ENCODE assay signal across 21 cellular contexts in genomic region chr3:172231318-172231901, GRCh38.
A peak's percentile ranks its signal among the peaks of the same experiment; 100 is the strongest.
DNase-seq lines count a peak whose midpoint lies in the region; ATAC-seq, FAIRE-seq and TF ChIP-seq lines count a peak whose summit lies in the region.
"Had no signal": no experiment of that assay in that cellular context is flagged by ENCODE, and none has a peak within 500 bp of the region (broad histone marks: within the 10 kb centered on the region; RNA-seq: fewer than 3 reads in every experiment).

No MANE protein-coding gene starts in this region.

- peaks cover 81% of the 10 kb centered on the region for H3K79me2 ChIP-seq in astrocyte (ENCODE audit: insufficient read depth, low read length)

- H3K9ac ChIP-seq in astrocyte (ENCODE audit: low read length): no peak overlapping the region
- H3K9ac ChIP-seq: BLaER1 treated with 17β-estradiol and CSF1 and Interleukin-3, amounts not matched to agents 10 nM and 100 nM had no signal

- H3K4me2 ChIP-seq in astrocyte (ENCODE audit: low read length): no peak overlapping the region
- H3K4me2 ChIP-seq: BLaER1 treated with 17β-estradiol and CSF1 and Interleukin-3, amounts not matched to agents 10 nM and 100 nM had no signal

- H3K9me3 Mint-ChIP-seq in astrocyte (ENCODE audit: unreplicated experiment) (no peaks in the 10 kb centered on the region), chondrocyte (ENCODE audit: low read depth) (no peaks in the 10 kb centered on the region), progenitor cell of endocrine pancreas (ENCODE audit: low read depth) (no peaks in the 10 kb centered on the region)
- H3K9me3 Mint-ChIP-seq: CD4-positive, alpha-beta T cell; CD8-positive, alpha-beta T cell had no signal

- no peaks in the 10 kb centered on the region for H3K27me3 ChIP-seq in astrocyte (ENCODE audit: insufficient read depth, low read length)
- H3K27me3 ChIP-seq: BLaER1 treated with 17β-estradiol and CSF1 and Interleukin-3, amounts not matched to agents 10 nM and 100 nM had no signal

- H3K27ac Mint-ChIP-seq in astrocyte (ENCODE audit: unreplicated experiment): peak overlapping the region; percentile 23
- peak overlapping the region; percentile 42 for H3K27ac Mint-ChIP-seq in chondrocyte (ENCODE audit: unreplicated experiment)
- peak overlapping the region; percentile 3 for H3K27ac Mint-ChIP-seq in progenitor cell of endocrine pancreas
- H3K27ac Mint-ChIP-seq: B cell; CD4-positive, alpha-beta T cell; CD8-positive, alpha-beta T cell had no signal

- peaks cover 31% of the 10 kb centered on the region for H3K36me3 ChIP-seq in astrocyte (ENCODE audit: insufficient read depth, low read length)

- no peak overlapping the region for H3K27ac ChIP-seq in astrocyte (ENCODE audit: low read depth, low read length)
- H3K27ac ChIP-seq: BLaER1 treated with 17β-estradiol and CSF1 and Interleukin-3, amounts not matched to agents 10 nM and 100 nM; C4-2B had no signal

- ATAC-seq in GM18861 (IDR thresholded peaks at IDR 0.05; ENCODE audit: unreplicated experiment): no peak
- ATAC-seq: CD8-positive, alpha-beta T cell had no signal

- H3K4me3 ChIP-seq in astrocyte (ENCODE audit: insufficient read depth, low read depth, low read length): no peak overlapping the region
- H3K4me3 ChIP-seq: BLaER1 treated with 17β-estradiol and CSF1 and Interleukin-3, amounts not matched to agents 10 nM and 100 nM had no signal

- DNase-seq in astrocyte (ENCODE audit: low read depth): no peak
- no peak for DNase-seq in chondrocyte (ENCODE audit: low spot score)
- no peak for DNase-seq in progenitor cell of endocrine pancreas (ENCODE audit: low spot score, unreplicated experiment)
- no peak for DNase-seq in activated effector memory CD4-positive, alpha-beta T cell treated with anti-CD3 and anti-CD28 coated beads, Interleukin-2, amount 50 U/mL, for 16 hours
- DNase-seq: 8988T; ACHN; AML-193; Caco-2; Calu3; CD4-positive, alpha-beta T cell; CD8-positive, alpha-beta T cell; DMS79 treated with DMSO at 0.1 percent for 48 hours; GF-D8 had no signal

- H3K36me3 Mint-ChIP-seq in astrocyte (ENCODE audit: low read depth, unreplicated experiment): peaks cover 19% of the 10 kb centered on the region
- H3K36me3 Mint-ChIP-seq in chondrocyte (ENCODE audit: low read depth): peaks cover 28% of the 10 kb centered on the region
- H3K36me3 Mint-ChIP-seq in progenitor cell of endocrine pancreas (ENCODE audit: insufficient read depth): peaks cover 26% of the 10 kb centered on the region

- no peaks in the 10 kb centered on the region for H3K9me3 ChIP-seq in astrocyte (ENCODE audit: insufficient read depth, low read depth, low read length)
- H3K9me3 ChIP-seq: BLaER1 treated with 17β-estradiol and CSF1 and Interleukin-3, amounts not matched to agents 10 nM and 100 nM; Caco-2 had no signal

- H3K4me1 ChIP-seq in astrocyte (ENCODE audit: insufficient read depth, low read length): no peaks in the 10 kb centered on the region
- H3K4me1 ChIP-seq: Caco-2 had no signal

- peaks cover 73% of the 10 kb centered on the region for H4K20me1 ChIP-seq in astrocyte (ENCODE audit: insufficient read depth, low read length)

- H2AFZ ChIP-seq in astrocyte (ENCODE audit: low read depth, low read length): no peak overlapping the region

- FAIRE-seq in astrocyte (lab: Jason Lieb, UNC): no peak
- FAIRE-seq: A204.1, D721Med, G401.6, GM12891 had no signal

- H3K4me1 Mint-ChIP-seq in astrocyte (ENCODE audit: low read depth, unreplicated experiment) (peaks cover 23% of the 10 kb centered on the region), chondrocyte (ENCODE audit: low read depth) (peaks cover 26% of the 10 kb centered on the region), progenitor cell of endocrine pancreas (ENCODE audit: low read depth) (peaks cover 17% of the 10 kb centered on the region)
- H3K4me1 Mint-ChIP-seq: B cell had no signal

- TF ChIP-seq CTCF in astrocyte (IDR thresholded peaks at IDR 0.05; ENCODE audit: insufficient read depth, low read depth, low read length) (no peak), chondrocyte (IDR thresholded peaks at IDR 0.05) (no peak), progenitor cell of endocrine pancreas (IDR thresholded peaks at IDR 0.05; ENCODE audit: unreplicated experiment) (no peak)

- H3K27me3 Mint-ChIP-seq in astrocyte (ENCODE audit: low read depth, unreplicated experiment): no peaks in the 10 kb centered on the region
- H3K27me3 Mint-ChIP-seq in chondrocyte (ENCODE audit: low read depth): no peaks in the 10 kb centered on the region
- H3K27me3 Mint-ChIP-seq in progenitor cell of endocrine pancreas: no peaks in the 10 kb centered on the region
- H3K27me3 Mint-ChIP-seq: B cell; CD4-positive, alpha-beta T cell had no signal

- no peak overlapping the region for H3K4me3 Mint-ChIP-seq in astrocyte (ENCODE audit: unreplicated experiment)
- no peak overlapping the region for H3K4me3 Mint-ChIP-seq in chondrocyte (ENCODE audit: unreplicated experiment)
- H3K4me3 Mint-ChIP-seq in progenitor cell of endocrine pancreas (ENCODE audit: low read depth): no peak overlapping the region
- H3K4me3 Mint-ChIP-seq: B cell; CD4-positive, alpha-beta T cell; CD8-positive, alpha-beta T cell had no signal
